Comparison of ENCODE assay signal across 8 cellular contexts in the genomic region with DNA sequence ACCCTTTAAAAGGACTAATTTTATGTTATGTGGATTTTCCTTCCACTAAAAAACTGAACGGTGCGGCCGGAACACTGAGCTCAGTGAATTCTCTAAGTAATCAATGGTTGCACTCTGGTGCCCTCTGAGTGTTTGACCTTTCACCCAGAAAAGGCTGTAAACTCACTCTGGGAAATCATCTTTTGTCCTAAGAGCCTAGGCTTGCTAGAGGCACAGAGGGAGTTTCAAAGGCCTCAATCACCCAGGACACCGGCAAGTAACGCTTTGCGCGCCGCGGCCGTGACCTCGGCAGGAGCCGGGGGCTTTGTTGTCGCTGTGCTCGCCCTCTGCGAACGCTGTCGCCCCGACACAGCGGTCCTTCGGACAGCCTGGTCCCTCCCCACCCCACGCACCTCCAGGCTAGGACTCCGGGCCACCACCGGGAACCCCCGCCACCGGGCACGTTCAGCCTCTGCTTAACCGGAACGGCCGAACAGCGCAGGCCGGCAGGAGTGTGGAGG. TPM values are rescaled to one million over a fixed set of nuclear protein-coding genes. Genes with fewer than 3 reads are reported as not detected.
DNase-seq lines count a peak whose midpoint lies in the region; ATAC-seq, FAIRE-seq and TF ChIP-seq lines count a peak whose summit lies in the region.

No MANE protein-coding gene starts in this region.

- TF ChIP-seq POLR2A in adrenal gland (IDR thresholded peaks at IDR 0.05) (no peak), testis (IDR thresholded peaks at IDR 0.05) (no peak), GM12891 (IDR thresholded peaks at IDR 0.05; ENCODE audit: low read depth, low read length) (no peak)

- H3K4me3 ChIP-seq in HUES6 (ENCODE audit: low read depth, low read length): peak overlapping the region; percentile 76
- H3K4me3 ChIP-seq in adrenal gland: peak overlapping the region; percentile 30 to 82 (median 61)
- H3K4me3 ChIP-seq in testis: peak overlapping the region; percentile 91 to 96

- H3K9ac ChIP-seq in HUES6 (ENCODE audit: low read length): peak overlapping the region; percentile 83

- 0 to 1% (median 0%) methylated on average over 3 to 31 of the region's 31 CpGs for WGBS in adrenal gland, 4 donors
- WGBS in testis, 2 donors: 0% methylated on average over 6 to 26 of the region's 31 CpGs

- DNase-seq in DMS79 (lab: John Stamatoyannopoulos, UW): peak; percentile 3
- no peak for DNase-seq in adrenal gland
- no peak for DNase-seq in testis
- no peak for DNase-seq in dermis blood vessel endothelial cell
- no peak for DNase-seq in GM12891 (ENCODE audit: insufficient read length, low spot score)

- peaks cover 16% of the 10 kb centered on the region for H3K36me3 ChIP-seq in HUES6 (ENCODE audit: control insufficient read depth, insufficient read depth, low read length)
- no peaks in the 10 kb centered on the region for H3K36me3 ChIP-seq in adrenal gland (replicated peaks in 1 of 2)
- H3K36me3 ChIP-seq in testis (ENCODE audit: low read depth, missing control alignments): no peaks in the 10 kb centered on the region

- intact Hi-C loops in adrenal gland (cut with DNase I) (no loop called here), testis (cut with DNase I; ENCODE audit: low total_unique reads) (no loop called here)

- TF ChIP-seq CTCF in adrenal gland (IDR thresholded peaks at IDR 0.05) (no peak), testis (IDR thresholded peaks at IDR 0.05) (no peak)

- peaks cover 4% of the 10 kb centered on the region; the same call in 1 of the 2 replicates for H3K27me3 ChIP-seq in HUES6 (ENCODE audit: control insufficient read depth, insufficient read depth, low read length)
- no peaks in the 10 kb centered on the region for H3K27me3 ChIP-seq in adrenal gland
- H3K27me3 ChIP-seq in layer of hippocampus (ENCODE audit: control insufficient read depth, insufficient read depth, low read length): no peaks in the 10 kb centered on the region
- no peaks in the 10 kb centered on the region for H3K27me3 ChIP-seq in testis

- ATAC-seq in GM19467 (IDR thresholded peaks at IDR 0.05; ENCODE audit: unreplicated experiment): peak; percentile 31

- H3K4me1 ChIP-seq in HUES6 (ENCODE audit: control insufficient read depth, insufficient read depth, low read length): peaks cover 21% of the 10 kb centered on the region
- peaks cover 10 to 40% of the 10 kb centered on the region in 2 donors for H3K4me1 ChIP-seq in adrenal gland (replicated peaks in 1 of 2)
- peaks cover 17% of the 10 kb centered on the region for H3K4me1 ChIP-seq in testis

- H3K9me3 ChIP-seq in HUES6 (ENCODE audit: control insufficient read depth, insufficient read depth, low read depth, low read length) (no peaks in the 10 kb centered on the region), adrenal gland (replicated peaks in 1 of 3) (no peaks in the 10 kb centered on the region), testis (no peaks in the 10 kb centered on the region)

- no peak for FAIRE-seq in GM12891 (lab: Jason Lieb, UNC)

- H3K27ac ChIP-seq in HUES6 (ENCODE audit: low read depth, low read length) (peak overlapping the region; percentile 92), adrenal gland (peak overlapping the region; percentile 51 to 99 (median 98)), layer of hippocampus (ENCODE audit: low read depth, low read length) (peak overlapping the region; percentile 99), testis (peak overlapping the region; percentile 93 to 99)

TF ChIP-seq in GM12891, 5 proteins besides CTCF, POLR2A, EP300 and RAD21:
- TF ChIP-seq POU2F2 (IDR thresholded peaks at IDR 0.05; ENCODE audit: low read depth, low read length): no peak

RNA-seq across cellular contexts. Expression of a gene that starts 0.7 kb away (rescaled TPM):
- total RNA-seq in adrenal gland: 10 to 100 TPM; 42.8 to 70.0 (median 50.7) TPM
- polyA plus RNA-seq in adrenal gland: 100 to 1,000 TPM in 1 of 3 donors, 10 to 100 TPM in 2; 16.3 to 128 (median 27.4) TPM
- 10 to 100 TPM; 40.9 to 48.3 TPM for total RNA-seq in testis
- polyA plus RNA-seq in testis (ENCODE audit: insufficient read depth, low read depth, low replicate concordance): 66.2 TPM
- total RNA-seq in dermis blood vessel endothelial cell: 28.9 and 30.3 TPM in 2 replicates
- polyA plus RNA-seq in GM12891 (2012; ENCODE audit: low read depth, missing spikeins): 13.4 TPM

RNA-seq across cellular contexts. Expression of a gene that starts 22.2 kb away (rescaled TPM):
- under 1 TPM in 4 of 8 donors, not detected in 4; 0.14 to 0.67 (median 0.46) TPM for total RNA-seq in adrenal gland
- under 1 TPM in 2 of 3 donors, not detected in 1; 0.31 to 0.37 TPM for polyA plus RNA-seq in adrenal gland
- total RNA-seq in testis: 10 to 100 TPM in 1 of 2 donors, 1 to 10 TPM in 1; 5.0 to 10.2 TPM
- 24.4 TPM for polyA plus RNA-seq in testis (ENCODE audit: insufficient read depth, low read depth, low replicate concordance)
- 0.14 TPM in 1 of 2 replicates, not detected in the other for total RNA-seq in dermis blood vessel endothelial cell
- 0.33 TPM for polyA plus RNA-seq in GM12891 (2012; ENCODE audit: low read depth, missing spikeins)
